ENCODE assay signal across 17 cellular contexts in the genomic region with DNA sequence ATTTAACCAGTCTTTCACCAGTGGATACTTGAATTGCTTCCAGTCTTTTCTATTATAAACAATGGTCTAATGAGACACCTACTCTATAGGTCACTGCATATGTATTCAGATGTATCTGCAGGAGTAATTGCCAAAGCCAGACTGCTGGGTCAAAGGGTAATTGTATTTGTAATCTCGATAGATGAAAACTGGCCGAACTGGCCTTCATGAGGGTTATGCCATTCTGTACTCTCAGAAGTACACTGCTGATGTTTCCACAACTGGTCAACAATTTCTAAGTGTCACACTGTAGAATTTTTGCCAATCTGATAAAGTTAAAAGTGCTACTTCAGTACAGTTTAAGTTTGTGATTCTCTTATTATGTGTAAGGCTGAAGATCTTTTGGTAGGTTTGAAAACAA.
"Had no signal": no experiment of that assay in that cellular context is flagged by ENCODE, and none has a peak within 500 bp of the region (broad histone marks: within the 10 kb centered on the region; RNA-seq: fewer than 3 reads in every experiment).

No MANE protein-coding gene starts in this region.

- H3K9me3 Mint-ChIP-seq: activated naive CD4-positive, alpha-beta T cell treated with anti-CD3 and anti-CD28 coated beads, Interleukin-2, amount 50 U/mL, for 24 hours; memory B cell; stimulated activated naive B cell treated with anti-CD40 and anti-IgM and Interleukin-4, amounts not matched to agents 10 μg/mL and 1 μg/mL and 100 μg/mL, for 72 hours; T-helper 1 cell treated with Interleukin-12 subunit alpha and Interleukin-12 subunit beta and Interleukin-4 antibody, amounts not matched to agents 30 μg/mL and 1 μg/mL, for 36 hours; WTC11 had no signal

- ATAC-seq: body of pancreas; stimulated activated naive B cell treated with anti-CD40 and anti-IgM and Interleukin-4, amounts not matched to agents 10 μg/mL and 1 μg/mL and 100 μg/mL, for 72 hours; WTC11 had no signal

- DNase-seq: activated gamma-delta T cell treated with Interleukin-2 at 50 U/mL for 16 hours; activated T-cell treated with anti-CD3 and anti-CD28 coated beads, Interleukin-2, amount 50 U/mL, for 1 hour; anterior cingulate cortex; body of pancreas; heart right ventricle; kidney; nucleus accumbens; posterior cingulate gyrus; sigmoid colon; stimulated activated CD4-positive, alpha-beta T cell treated with anti-CD3 and anti-CD28 coated beads, Interleukin-15, amount 100 ng/mL, for 24 hours; stimulated activated CD8-positive, alpha-beta memory T cell treated with anti-CD3 and anti-CD28 coated beads, Interleukin-4, amount 100 ng/mL, for 48 hours; stimulated activated naive B cell treated with anti-CD40 and anti-IgM and Interleukin-4, amounts not matched to agents 10 μg/mL and 1 μg/mL and 100 μg/mL, for 72 hours; T1000 had no signal

- H3K4me3 Mint-ChIP-seq: activated naive CD4-positive, alpha-beta T cell treated with anti-CD3 and anti-CD28 coated beads, Interleukin-2, amount 50 U/mL, for 24 hours; memory B cell; stimulated activated naive B cell treated with anti-CD40 and anti-IgM and Interleukin-4, amounts not matched to agents 10 μg/mL and 1 μg/mL and 100 μg/mL, for 72 hours; T-helper 1 cell treated with Interleukin-12 subunit alpha and Interleukin-12 subunit beta and Interleukin-4 antibody, amounts not matched to agents 30 μg/mL and 1 μg/mL, for 36 hours; WTC11 had no signal

- H3K27ac Mint-ChIP-seq: activated naive CD4-positive, alpha-beta T cell treated with anti-CD3 and anti-CD28 coated beads, Interleukin-2, amount 50 U/mL, for 24 hours; memory B cell; stimulated activated naive B cell treated with anti-CD40 and anti-IgM and Interleukin-4, amounts not matched to agents 10 μg/mL and 1 μg/mL and 100 μg/mL, for 72 hours; T-helper 1 cell treated with Interleukin-12 subunit alpha and Interleukin-12 subunit beta and Interleukin-4 antibody, amounts not matched to agents 30 μg/mL and 1 μg/mL, for 36 hours; WTC11 had no signal

- H3K4me1 Mint-ChIP-seq: WTC11 had no signal

- H3K27me3 Mint-ChIP-seq: activated naive CD4-positive, alpha-beta T cell treated with anti-CD3 and anti-CD28 coated beads, Interleukin-2, amount 50 U/mL, for 24 hours; memory B cell; stimulated activated naive B cell treated with anti-CD40 and anti-IgM and Interleukin-4, amounts not matched to agents 10 μg/mL and 1 μg/mL and 100 μg/mL, for 72 hours had no signal

- H3K36me3 Mint-ChIP-seq: WTC11 had no signal
